In genomic region chr17:58593121-58593520, GRCh38 we compare ENCODE assay signal across 21 cellular contexts.
DNase-seq lines count a peak whose midpoint lies in the region; ATAC-seq and TF ChIP-seq lines count a peak whose summit lies in the region.
"Had no signal": no experiment of that assay in that cellular context is flagged by ENCODE, and none has a peak within 500 bp of the region (broad histone marks: within the 10 kb centered on the region; RNA-seq: fewer than 3 reads in every experiment).

No MANE protein-coding gene starts in this region.

- H3K4me3 Mint-ChIP-seq in type B pancreatic cell (no peak overlapping the region), WTC11 (no peak overlapping the region)
- H3K4me3 Mint-ChIP-seq in activated CD4-positive, alpha-beta memory T cell treated with anti-CD3 and anti-CD28 coated beads, Interleukin-2, amount 10 ng/mL, durations not matched to agents 7 days and 5 days = no peak overlapping the region
- H3K4me3 Mint-ChIP-seq: B cell; CD14-positive monocyte; CD4-positive, alpha-beta memory T cell; CD4-positive, CD25-positive, alpha-beta regulatory T cell; CD8-positive, alpha-beta memory T cell had no signal

- H3K4me1 Mint-ChIP-seq in type B pancreatic cell (ENCODE audit: unreplicated experiment) = no peaks in the 10 kb centered on the region
- no peaks in the 10 kb centered on the region for H3K4me1 Mint-ChIP-seq in WTC11
- no peaks in the 10 kb centered on the region for H3K4me1 Mint-ChIP-seq in activated CD4-positive, alpha-beta memory T cell treated with anti-CD3 and anti-CD28 coated beads, Interleukin-2, amount 10 ng/mL, durations not matched to agents 7 days and 5 days
- H3K4me1 Mint-ChIP-seq: B cell; CD14-positive monocyte; CD4-positive, alpha-beta memory T cell; CD4-positive, CD25-positive, alpha-beta regulatory T cell; CD8-positive, alpha-beta memory T cell had no signal

- DNase-seq in cardiac septum (ENCODE audit: low spot score) = peak; percentile 5
- DNase-seq in Right ventricle myocardium superior = no peak
- peak; percentile 94 for DNase-seq in left kidney (ENCODE audit: low read depth, low spot score)
- DNase-seq in type B pancreatic cell (ENCODE audit: extremely low spot score, unreplicated experiment) = no peak
- no peak for DNase-seq in stimulated activated CD4-positive, alpha-beta T cell treated with anti-CD3 and anti-CD28 coated beads, Interleukin-4, amount 100 ng/mL, for 1 hour
- DNase-seq in WTC11 (ENCODE audit: low spot score) = no peak
- no peak for DNase-seq in activated CD4-positive, alpha-beta memory T cell treated with anti-CD3 and anti-CD28 coated beads, Interleukin-2, amount 10 ng/mL, durations not matched to agents 7 days and 5 days
- DNase-seq: AML-193; C1 segment of cervical spinal cord; CD4-positive, alpha-beta memory T cell; CD4-positive, CD25-positive, alpha-beta regulatory T cell; CD8-positive, alpha-beta memory T cell; COR-L47; DMS 273 treated with DMSO at 0.1 percent for 48 hours; DMS153; DMS53; DMS79 treated with DMSO at 0.1 percent for 48 hours; GF-D8 had no signal

- POLR2A ChIA-PET in WTC11 (lab: Charles Lee) = no interaction called here
- POLR2A ChIA-PET in activated CD4-positive, alpha-beta memory T cell treated with anti-CD3 and anti-CD28 coated beads, Interleukin-2, amount 10 ng/mL, durations not matched to agents 7 days and 5 days (lab: Charles Lee) = interaction anchor here (5.5 kb wide), 1 partner anchor 38 kb away, joined by 38 read pairs; no protein-coding TSS in a partner anchor

- no peaks in the 10 kb centered on the region for H3K27me3 Mint-ChIP-seq in type B pancreatic cell
- no peaks in the 10 kb centered on the region for H3K27me3 Mint-ChIP-seq in WTC11 (ENCODE audit: low read depth)
- no peaks in the 10 kb centered on the region for H3K27me3 Mint-ChIP-seq in activated CD4-positive, alpha-beta memory T cell treated with anti-CD3 and anti-CD28 coated beads, Interleukin-2, amount 10 ng/mL, durations not matched to agents 7 days and 5 days
- H3K27me3 Mint-ChIP-seq: B cell; CD4-positive, alpha-beta memory T cell; CD4-positive, CD25-positive, alpha-beta regulatory T cell; CD8-positive, alpha-beta memory T cell had no signal

- ATAC-seq in Right ventricle myocardium superior (ENCODE audit: poor library complexity) (no peak), WTC11 (no peak)
- ATAC-seq: A549 had no signal

- H3K9me3 Mint-ChIP-seq in type B pancreatic cell (no peaks in the 10 kb centered on the region), WTC11 (no peaks in the 10 kb centered on the region)
- H3K9me3 Mint-ChIP-seq in activated CD4-positive, alpha-beta memory T cell treated with anti-CD3 and anti-CD28 coated beads, Interleukin-2, amount 10 ng/mL, durations not matched to agents 7 days and 5 days = no peaks in the 10 kb centered on the region
- H3K9me3 Mint-ChIP-seq: CD4-positive, alpha-beta memory T cell; CD4-positive, CD25-positive, alpha-beta regulatory T cell; CD8-positive, alpha-beta memory T cell had no signal

- peak overlapping the region; percentile 31 for H3K27ac Mint-ChIP-seq in type B pancreatic cell
- H3K27ac Mint-ChIP-seq in WTC11 = no peak overlapping the region
- no peak overlapping the region for H3K27ac Mint-ChIP-seq in activated CD4-positive, alpha-beta memory T cell treated with anti-CD3 and anti-CD28 coated beads, Interleukin-2, amount 10 ng/mL, durations not matched to agents 7 days and 5 days
- H3K27ac Mint-ChIP-seq: B cell; CD14-positive monocyte; CD4-positive, alpha-beta memory T cell; CD8-positive, alpha-beta memory T cell had no signal

- TF ChIP-seq CTCF in type B pancreatic cell (conservative IDR thresholded peaks at IDR 0.05) (no peak), WTC11 (IDR thresholded peaks at IDR 0.05) (no peak)

- intact Hi-C loops in cardiac septum (cut with DNase I) = no loop called here
- intact Hi-C loops in Right ventricle myocardium superior (cut with DNase I) = no loop called here

- CTCF ChIA-PET in WTC11 (lab: Charles Lee) = no interaction called here
- CTCF ChIA-PET in activated CD4-positive, alpha-beta memory T cell treated with anti-CD3 and anti-CD28 coated beads, Interleukin-2, amount 10 ng/mL, durations not matched to agents 7 days and 5 days (lab: Charles Lee) = no interaction called here

- H3K36me3 Mint-ChIP-seq in type B pancreatic cell (no peaks in the 10 kb centered on the region), WTC11 (no peaks in the 10 kb centered on the region)
- H3K36me3 Mint-ChIP-seq in activated CD4-positive, alpha-beta memory T cell treated with anti-CD3 and anti-CD28 coated beads, Interleukin-2, amount 10 ng/mL, durations not matched to agents 7 days and 5 days (ENCODE audit: low read depth) = no peaks in the 10 kb centered on the region
- H3K36me3 Mint-ChIP-seq: CD14-positive monocyte; CD4-positive, alpha-beta memory T cell; CD4-positive, CD25-positive, alpha-beta regulatory T cell; CD8-positive, alpha-beta memory T cell had no signal

TF ChIP-seq in WTC11, 78 proteins besides CTCF, POLR2A, EP300 and RAD21:
- TF ChIP-seq ZNF416 (CRISPR knock-in tag; IDR thresholded peaks at IDR 0.05) (no peak), ZSCAN18 (CRISPR knock-in tag; IDR thresholded peaks at IDR 0.05) (no peak), ZNF219 (CRISPR knock-in tag; IDR thresholded peaks at IDR 0.05; ENCODE audit: borderline replicate concordance) (no peak), SP1 (CRISPR knock-in tag; conservative IDR thresholded peaks at IDR 0.05) (no peak), ZNF425 (CRISPR knock-in tag; conservative IDR thresholded peaks at IDR 0.05) (no peak), MAX (CRISPR knock-in tag; IDR thresholded peaks at IDR 0.05) (no peak)

Comparison
In these comparisons a context has a peak if more than half of its experiments do, and no peak if none do; other contexts are left out.
1. DNase-seq: peak in cardiac septum (single experiment) and left kidney (single experiment); none in Right ventricle myocardium superior (single experiment), type B pancreatic cell (single experiment), stimulated activated CD4-positive, alpha-beta T cell treated with anti-CD3 and anti-CD28 coated beads, Interleukin-4, amount 100 ng/mL, for 1 hour (single experiment), WTC11 (single experiment) and activated CD4-positive, alpha-beta memory T cell treated with anti-CD3 and anti-CD28 coated beads, Interleukin-2, amount 10 ng/mL, durations not matched to agents 7 days and 5 days (single experiment).